In the genomic region with DNA sequence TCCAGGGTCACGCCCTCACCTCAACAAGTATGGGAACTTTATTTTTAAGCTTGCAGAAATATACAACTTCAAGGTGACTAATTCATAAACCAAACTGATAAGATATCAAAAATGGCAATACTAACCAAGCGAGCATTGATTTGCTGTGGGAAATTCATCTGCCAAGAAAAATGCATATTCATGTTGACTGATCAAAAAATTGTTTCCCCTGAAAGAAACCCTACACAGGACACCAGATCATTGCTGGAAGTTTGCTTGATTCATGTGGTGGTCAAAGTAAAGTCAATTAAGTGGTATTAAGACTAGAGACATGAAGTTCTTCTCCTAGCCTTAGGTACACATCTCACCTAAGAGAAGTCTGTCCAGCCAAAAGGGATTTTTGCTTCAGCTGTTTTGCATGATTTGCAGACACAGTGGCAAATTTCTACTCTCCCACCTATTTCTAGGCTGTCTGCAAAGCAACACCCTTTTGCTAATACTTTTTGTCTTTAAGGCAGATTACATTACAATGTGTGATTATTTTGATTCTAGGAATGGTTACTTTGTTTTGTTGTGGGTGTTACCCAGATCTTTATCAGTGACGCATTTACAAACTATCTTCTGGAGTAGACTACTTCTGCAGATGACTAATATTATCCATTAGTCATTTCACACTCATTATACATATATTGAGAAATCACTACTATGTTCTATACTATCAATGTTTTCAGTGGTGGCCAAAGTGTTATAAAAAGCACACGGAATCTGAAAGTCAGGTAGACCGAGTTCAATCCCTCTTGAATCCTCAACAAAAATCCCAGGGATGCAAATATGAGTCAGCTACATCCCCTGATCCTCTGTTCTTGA, we compare ENCODE assay signal across 8 cellular contexts.
DNase-seq lines count a peak whose midpoint lies in the region; ATAC-seq lines count a peak whose summit lies in the region.

No MANE protein-coding gene starts in this region.

- no peaks in the 10 kb centered on the region for H3K27me3 Mint-ChIP-seq in memory B cell

- H3K4me3 Mint-ChIP-seq in memory B cell: peak overlapping the region; percentile 92

- H3K9me3 Mint-ChIP-seq in memory B cell: peaks cover 2% of the 10 kb centered on the region

- peak overlapping the region; percentile 100 for H3K27ac Mint-ChIP-seq in memory B cell

- ATAC-seq in HG03045 (IDR thresholded peaks at IDR 0.05; ENCODE audit: unreplicated experiment): peak; percentile 75
- ATAC-seq in memory B cell (ENCODE audit: low read depth): peak; percentile 76

- peak; percentile 57 for DNase-seq in stimulated activated CD4-positive, alpha-beta T cell treated with anti-CD3 and anti-CD28 coated beads, Interleukin-4, amount 100 ng/mL, for 24 hours
- no peak for DNase-seq in stimulated activated CD4-positive, alpha-beta T cell treated with anti-CD3 and anti-CD28 coated beads, Interleukin-12 subunit alpha, Interleukin-12 subunit beta, amount 100 ng/mL, for 4 hours
- DNase-seq in T-helper 22 cell (ENCODE audit: low read depth): peak; percentile 47
- DNase-seq in memory B cell (ENCODE audit: low spot score in 2 of 2): peak; percentile 25 to 48
- DNase-seq in SKM-1 treated with dmso at 0.1 percent for 144 hours (lab: John Stamatoyannopoulos, UW; ENCODE audit: unreplicated experiment): no peak
- no peak for DNase-seq in NCI-H1417 (lab: John Stamatoyannopoulos, UW)
- DNase-seq in activated gamma-delta T cell (lab: John Stamatoyannopoulos, UW): no peak

- peaks cover 12% of the 10 kb centered on the region for H3K36me3 Mint-ChIP-seq in memory B cell

- H3K4me1 Mint-ChIP-seq in memory B cell: peaks cover 46% of the 10 kb centered on the region

Comparison
In these comparisons a context has a peak if more than half of its experiments do, and no peak if none do; other contexts are left out.
1. DNase-seq: peak in stimulated activated CD4-positive, alpha-beta T cell treated with anti-CD3 and anti-CD28 coated beads, Interleukin-4, amount 100 ng/mL, for 24 hours (single experiment), T-helper 22 cell (single experiment) and memory B cell (2 of 2); none in stimulated activated CD4-positive, alpha-beta T cell treated with anti-CD3 and anti-CD28 coated beads, Interleukin-12 subunit alpha, Interleukin-12 subunit beta, amount 100 ng/mL, for 4 hours (single experiment), SKM-1 treated with dmso at 0.1 percent for 144 hours (single experiment), NCI-H1417 (0 of 3) and activated gamma-delta T cell (single experiment).